In genomic region chr2:84556190-84556589, GRCh38 we compare ENCODE assay signal across 20 cellular contexts. TPM values are rescaled to one million over a fixed set of nuclear protein-coding genes. Genes with fewer than 3 reads are reported as not detected.
A peak's percentile ranks its signal among the peaks of the same experiment; 100 is the strongest.
DNase-seq lines count a peak whose midpoint lies in the region; ATAC-seq and TF ChIP-seq lines count a peak whose summit lies in the region.
"Had no signal": no experiment of that assay in that cellular context is flagged by ENCODE, and none has a peak within 500 bp of the region (broad histone marks: within the 10 kb centered on the region; RNA-seq: fewer than 3 reads in every experiment).

No MANE protein-coding gene starts in this region.

- peak; percentile 18 for DNase-seq in NCI-H510A treated with DMSO at 0.1 percent for 48 hours (lab: John Stamatoyannopoulos, UW)
- no peak for DNase-seq in NCI-H510A (lab: John Stamatoyannopoulos, UW)
- peak; percentile 13 for DNase-seq in activated naive CD4-positive, alpha-beta T cell treated with anti-CD3 and anti-CD28 coated beads, Interleukin-2, amount 50 U/mL, for 16 hours
- DNase-seq in erythroblast (lab: John Stamatoyannopoulos, UW) = no peak
- DNase-seq in foreskin keratinocyte = no peak
- DNase-seq: activated CD8-positive, alpha-beta memory T cell treated with anti-CD3 and anti-CD28 coated beads, Interleukin-2, amount 50 U/mL, for 48 hours; adrenal gland; EL; H9; mammary epithelial cell; retina had no signal

- H3K27ac ChIP-seq in foreskin keratinocyte = no peak overlapping the region
- H3K27ac ChIP-seq: 22Rv1, adrenal gland, tibial nerve had no signal

- TF ChIP-seq POLR2A in erythroblast (IDR thresholded peaks at IDR 0.05; ENCODE audit: low read length) = no peak

- H3K4me1 ChIP-seq in foreskin keratinocyte = no peaks in the 10 kb centered on the region
- H3K4me1 ChIP-seq: adrenal gland, tibial nerve had no signal

- ATAC-seq in GM18868 (IDR thresholded peaks at IDR 0.05; ENCODE audit: unreplicated experiment) (peak; percentile 98), HG03342 (IDR thresholded peaks at IDR 0.05; ENCODE audit: unreplicated experiment) (peak; percentile 87), foreskin keratinocyte (no peak), HG03095 (IDR thresholded peaks at IDR 0.05; ENCODE audit: unreplicated experiment) (no peak)
- ATAC-seq: natural killer cell treated with Interleukin-12 subunit alpha and Interleukin-12 subunit beta and Interleukin-15 and Interleukin-18, amount 100 ng/mL, for 72 hours had no signal

- TF ChIP-seq CTCF in foreskin keratinocyte (conservative IDR thresholded peaks at IDR 0.05) = no peak

- H3K27me3 ChIP-seq in foreskin keratinocyte = no peaks in the 10 kb centered on the region
- H3K27me3 ChIP-seq: adrenal gland, tibial nerve had no signal

RNA-seq across cellular contexts. Expression of gene DNAH6, which starts 39.9 kb away (rescaled TPM):
- total RNA-seq in foreskin keratinocyte = 0.04 TPM in 1 of 2 replicates, not detected in the other
- polyA plus RNA-seq in foreskin keratinocyte = 0.02 and 0.07 TPM in 2 replicates
- total RNA-seq: glomerular endothelial cell had no signal
- polyA plus RNA-seq: CD14-positive monocyte, endothelial cell of umbilical vein had no signal

Comparison
In these comparisons a context has a peak if more than half of its experiments do, and no peak if none do; other contexts are left out.
1. DNase-seq: peak in NCI-H510A treated with DMSO at 0.1 percent for 48 hours (single experiment) and activated naive CD4-positive, alpha-beta T cell treated with anti-CD3 and anti-CD28 coated beads, Interleukin-2, amount 50 U/mL, for 16 hours (single experiment); none in NCI-H510A (single experiment), erythroblast (0 of 2) and foreskin keratinocyte (0 of 2).
2. ATAC-seq: peak in GM18868 (single experiment) and HG03342 (single experiment); none in foreskin keratinocyte (single experiment) and HG03095 (single experiment).